6 cellular contexts compared by ENCODE assay signal in the genomic region with DNA sequence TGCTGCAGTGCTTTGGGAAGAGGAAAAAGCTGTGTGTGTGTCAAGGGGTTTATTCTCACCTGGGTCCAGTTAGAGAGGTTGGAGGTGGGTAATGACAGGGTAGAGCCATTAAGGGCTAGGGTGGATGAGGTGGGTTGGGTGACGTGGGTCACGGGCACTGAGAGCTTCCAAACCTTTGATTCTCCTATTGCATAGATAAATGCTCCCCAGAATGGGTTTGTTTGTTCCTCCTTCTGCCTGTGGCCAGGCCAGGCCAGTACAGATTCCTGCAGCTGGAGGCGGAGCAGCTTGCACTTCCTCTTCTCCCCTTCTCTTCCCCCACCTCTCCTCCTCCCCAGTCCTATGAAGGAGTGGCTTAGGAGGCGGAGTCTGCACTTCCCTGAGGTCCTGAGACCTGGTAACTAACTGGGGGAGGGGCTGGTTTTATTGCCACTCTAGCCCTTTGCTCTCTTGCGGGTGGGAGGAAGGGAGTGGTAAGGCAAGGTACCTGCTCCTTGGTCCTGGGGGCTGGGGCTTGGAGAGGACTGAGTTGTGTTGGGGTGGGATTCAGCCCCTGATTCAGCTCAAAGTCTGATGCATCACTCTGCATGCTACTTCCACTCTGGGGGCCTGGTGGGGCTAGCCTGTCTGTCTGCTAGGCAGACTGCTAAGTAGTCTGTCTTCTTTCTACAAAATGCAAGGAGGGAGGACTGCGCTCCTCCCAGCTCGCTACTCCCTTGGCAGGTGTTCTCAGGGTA. TPM values are rescaled to one million over a fixed set of nuclear protein-coding genes. Genes with fewer than 3 reads are reported as not detected.
DNase-seq lines count a peak whose midpoint lies in the region; ATAC-seq and TF ChIP-seq lines count a peak whose summit lies in the region.

No MANE protein-coding gene starts in this region.

- intact Hi-C loops in transverse colon (cut with DNase I; ENCODE audit: low total_unique reads) = no loop called here

- peaks cover 22% of the 10 kb centered on the region for H3K27me3 ChIP-seq in BE2C
- peaks cover 9% of the 10 kb centered on the region for H3K27me3 ChIP-seq in transverse colon

- 42 to 50% methylated on average over 1 to 7 of the region's 7 CpGs for WGBS in transverse colon (ENCODE audit: low coverage in 1 of 2), 2 donors

- in situ Hi-C loops in transverse colon (cut with MboI; ENCODE audit: low pct_ligation_motif_present in 1 of 4, low pct_unique_long_range_greater_than_20kb in 1 of 4, low sequenced_read_pairs in 3 of 4) = no loop called here

- peak; percentile 27 for TF ChIP-seq EP300 in transverse colon (IDR thresholded peaks at IDR 0.05; ENCODE audit: low read depth)

- no peaks in the 10 kb centered on the region for H3K9me3 ChIP-seq in BE2C
- no peaks in the 10 kb centered on the region for H3K9me3 ChIP-seq in transverse colon

- ATAC-seq in GM21447 (IDR thresholded peaks at IDR 0.05; ENCODE audit: unreplicated experiment) (peak; percentile 54), GM18861 (IDR thresholded peaks at IDR 0.05; ENCODE audit: unreplicated experiment) (no peak)

- H3K27ac ChIP-seq in transverse colon = peak overlapping the region; percentile 85 to 94 (median 92)

- H3K36me3 ChIP-seq in BE2C (no peaks in the 10 kb centered on the region), transverse colon (no peaks in the 10 kb centered on the region)

- H3K4me3 ChIP-seq in BE2C (ENCODE audit: low read depth, low read length) = no peak overlapping the region
- peak overlapping the region in 3 of 4 donors; percentile 18 to 73 (median 69) for H3K4me3 ChIP-seq in transverse colon

- TF ChIP-seq POLR2A in transverse colon (IDR thresholded peaks at IDR 0.05) = peak; percentile 81

- H3K4me1 ChIP-seq in BE2C (peaks cover 4% of the 10 kb centered on the region; the same call in 1 of the 2 replicates), transverse colon (peaks cover 0 to 73% (median 38%) of the 10 kb centered on the region in 4 donors)

- TF ChIP-seq CTCF in BE2C (IDR thresholded peaks at IDR 0.05; ENCODE audit: low read depth, low read length) (no peak), transverse colon (IDR thresholded peaks at IDR 0.05) (peak in 3 of 5 experiments; percentile 12 to 61 (median 40))

- peak; percentile 56 for DNase-seq in BE2C
- DNase-seq in NCI-H82 (lab: John Stamatoyannopoulos, UW) = peak; percentile 97
- DNase-seq in foreskin melanocyte = peak; percentile 68
- DNase-seq in transverse colon = peak; percentile 92

RNA-seq across cellular contexts. Expression of a gene that starts 3.5 kb away (rescaled TPM):
- polyA plus RNA-seq in BE2C (2012; ENCODE audit: insufficient read depth, insufficient read length, low read depth) = 0.69 TPM
- total RNA-seq in transverse colon = 100 to 1,000 TPM; 285 to 729 (median 580) TPM

RNA-seq across cellular contexts. Expression of a gene that starts 18.9 kb away (rescaled TPM):
- polyA plus RNA-seq in BE2C (2012; ENCODE audit: insufficient read depth, insufficient read length, low read depth) = not detected
- total RNA-seq in transverse colon = 100 to 1,000 TPM in 3 of 4 donors, 10 to 100 TPM in 1; 19.5 to 256 (median 144) TPM

RNA-seq across cellular contexts. Expression of a gene that starts 26.6 kb away (rescaled TPM):
- 0.34 TPM for polyA plus RNA-seq in BE2C (2012; ENCODE audit: insufficient read depth, insufficient read length, low read depth)
- total RNA-seq in transverse colon = 1 to 10 TPM; 2.7 to 6.7 (median 4.0) TPM

RNA-seq across cellular contexts. Expression of a gene that starts 40.1 kb away (rescaled TPM):
- 63.6 TPM for polyA plus RNA-seq in BE2C (2012; ENCODE audit: insufficient read depth, insufficient read length, low read depth)
- total RNA-seq in transverse colon = 10 to 100 TPM in 3 of 4 donors, 1 to 10 TPM in 1; 6.0 to 56.9 (median 22.3) TPM

RNA-seq across cellular contexts. Expression of a gene that starts 40.5 kb away (rescaled TPM):
- polyA plus RNA-seq in BE2C (2012; ENCODE audit: insufficient read depth, insufficient read length, low read depth) = 9.9 TPM
- 10 to 100 TPM; 61.2 to 91.6 (median 69.9) TPM for total RNA-seq in transverse colon
